19 cellular contexts compared by ENCODE assay signal in genomic region chr2:86053166-86053565, GRCh38. TPM values are rescaled to one million over a fixed set of nuclear protein-coding genes. Genes with fewer than 3 reads are reported as not detected.
A peak's percentile ranks its signal among the peaks of the same experiment; 100 is the strongest.
DNase-seq lines count a peak whose midpoint lies in the region; ATAC-seq, FAIRE-seq and TF ChIP-seq lines count a peak whose summit lies in the region.
"Had no signal": no experiment of that assay in that cellular context is flagged by ENCODE, and none has a peak within 500 bp of the region (broad histone marks: within the 10 kb centered on the region; RNA-seq: fewer than 3 reads in every experiment).

No MANE protein-coding gene starts in this region.

- no peak overlapping the region for H2BK5ac ChIP-seq in H9 (ENCODE audit: insufficient read length, low read length)

- H3K9me3 Mint-ChIP-seq in H9 (no peaks in the 10 kb centered on the region; a peak in 1 of 5 replicates), neural progenitor cell (no peaks in the 10 kb centered on the region)
- H3K9me3 Mint-ChIP-seq: CD14-positive monocyte; CD4-positive, alpha-beta memory T cell had no signal

- WGBS in H9 (ENCODE audit: extremely low coverage, insufficient read length, low lambda C conversion rate), result no CpG with 5 or more reads among the region's 4 CpGs
- WGBS in HepG2 (ENCODE audit: low lambda C conversion rate), result 97% methylated on average over 4 of the region's 4 CpGs

- H3K56ac ChIP-seq in H9 (ENCODE audit: insufficient read length, low read depth, low read length), result no peak overlapping the region

- no peak overlapping the region for H4K8ac ChIP-seq in H9 (replicated peaks; ENCODE audit: insufficient read length, low read depth, low read length)

- H3K27me3 ChIP-seq in H9 (ENCODE audit: insufficient read depth, low read length) (no peaks in the 10 kb centered on the region), neural progenitor cell (no peaks in the 10 kb centered on the region), HepG2 (ENCODE audit: control insufficient read depth in 1 of 2, insufficient read depth in 2 of 2, low read length in 2 of 2) (no peaks in the 10 kb centered on the region), gastrocnemius medialis (no peaks in the 10 kb centered on the region)
- H3K27me3 ChIP-seq: BLaER1 had no signal

- no peak overlapping the region for H3K18ac ChIP-seq in H9 (ENCODE audit: insufficient read length, low read depth, low read length)

- H3K4me1 ChIP-seq in H9 (ENCODE audit: insufficient read depth, low read length), result no peaks in the 10 kb centered on the region
- H3K4me1 ChIP-seq in neural progenitor cell, result no peaks in the 10 kb centered on the region
- 0 out of 2 replicates have a peak, but pooled peaks cover 6% of the 10 kb centered on the region for H3K4me1 ChIP-seq in HepG2 (ENCODE audit: insufficient read depth, low read length)
- H3K4me1 ChIP-seq in gastrocnemius medialis, result no peaks in the 10 kb centered on the region
- H3K4me1 ChIP-seq: BLaER1, HAP-1 had no signal

- intact Hi-C loops in HepG2 (cut with micrococcal nuclease; ENCODE audit: unreplicated experiment) (no loop called here), gastrocnemius medialis (cut with DNase I; ENCODE audit: low total_unique reads) (no loop called here)

- TF ChIP-seq CTCF in H9 (conservative IDR thresholded peaks at IDR 0.05) (no peak), neural progenitor cell (IDR thresholded peaks at IDR 0.05) (no peak), HepG2 (CRISPR knock-in tag; IDR thresholded peaks at IDR 0.05) (no peak), gastrocnemius medialis (IDR thresholded peaks at IDR 0.05 in 4 of 5, conservative IDR thresholded peaks at IDR 0.05 in 1 of 5) (no peak)

- in situ Hi-C loops in HepG2 (cut with HindIII; ENCODE audit: extremely low pct_ligation_motif_present, low pct_unique_long_range_greater_than_20kb) (no loop called here), gastrocnemius medialis (cut with MboI; ENCODE audit: low sequenced_read_pairs in 4 of 4) (no loop called here)

- no peaks in the 10 kb centered on the region for H3K27me3 Mint-ChIP-seq in H9 (ENCODE audit: low read depth)
- H3K27me3 Mint-ChIP-seq in neural progenitor cell (ENCODE audit: insufficient read depth, low read depth), result no peaks in the 10 kb centered on the region
- H3K27me3 Mint-ChIP-seq: CD4-positive, alpha-beta memory T cell had no signal

- FAIRE-seq in HepG2 (lab: Jason Lieb, UNC), result no peak
- FAIRE-seq: GM12892, GM18507, H1 had no signal

- TF ChIP-seq POLR2A in HepG2 (IDR thresholded peaks at IDR 0.05; ENCODE audit: insufficient read depth in 1 of 2, low read depth in 2 of 2, low read length in 2 of 2) (no peak), gastrocnemius medialis (IDR thresholded peaks at IDR 0.05) (no peak)

- peak overlapping the region in 1 of 3 experiments; percentile 48; a peak in 1 of 7 replicates for H3K27ac Mint-ChIP-seq in H9
- H3K27ac Mint-ChIP-seq in neural progenitor cell, result peak overlapping the region; percentile 50

- no peaks in the 10 kb centered on the region for H3K36me3 ChIP-seq in neural progenitor cell
- peaks cover 41 to 85% of the 10 kb centered on the region in 2 experiments for H3K36me3 ChIP-seq in HepG2 (replicated peaks in 1 of 2; ENCODE audit: control insufficient read depth in 1 of 2, insufficient read depth in 2 of 2, low read length in 2 of 2)
- H3K36me3 ChIP-seq in gastrocnemius medialis, result peaks cover 4 to 46% of the 10 kb centered on the region in 2 donors

- H2AFZ ChIP-seq in H9 (ENCODE audit: low read length) (no peak overlapping the region), neural progenitor cell (replicated peaks) (no peak overlapping the region), HepG2 (ENCODE audit: low read length) (no peak overlapping the region)

- H3K9me3 ChIP-seq in H9 (ENCODE audit: control insufficient read depth, low read depth, low read length), result no peaks in the 10 kb centered on the region
- no peaks in the 10 kb centered on the region for H3K9me3 ChIP-seq in neural progenitor cell (ENCODE audit: low read depth)
- no peaks in the 10 kb centered on the region for H3K9me3 ChIP-seq in HepG2 (ENCODE audit: low read length)
- H3K9me3 ChIP-seq in gastrocnemius medialis, result no peaks in the 10 kb centered on the region
- H3K9me3 ChIP-seq: BLaER1, HAP-1 had no signal

- no peak for TF ChIP-seq RAD21 in HepG2 (CRISPR knock-in tag; IDR thresholded peaks at IDR 0.05)

- CTCF ChIA-PET in HepG2 (lab: Yijun Ruan, JAX; ENCODE audit: low intra/inter-chr PET ratio, low total read pairs), result no interaction called here

- no peak overlapping the region for H2BK15ac ChIP-seq in H9 (ENCODE audit: low read depth, low read length)

- no peak overlapping the region for H3K4me3 Mint-ChIP-seq in H9
- H3K4me3 Mint-ChIP-seq in neural progenitor cell, result no peak overlapping the region
- H3K4me3 Mint-ChIP-seq: CD14-positive monocyte; CD4-positive, alpha-beta memory T cell had no signal

- POLR2A ChIA-PET in HepG2 (lab: Yijun Ruan, JAX), result no interaction called here

- H3K9ac ChIP-seq in H9 (ENCODE audit: extremely low read depth, insufficient read length, low read length), result no peak overlapping the region
- no peak overlapping the region for H3K9ac ChIP-seq in neural progenitor cell
- no peak overlapping the region for H3K9ac ChIP-seq in HepG2 (ENCODE audit: insufficient read depth, low read depth, low read length)
- H3K9ac ChIP-seq: BLaER1 had no signal

- peaks cover 30 to 88% (median 45%) of the 10 kb centered on the region in 3 experiments; a peak in 6 of 7 replicates for H3K36me3 Mint-ChIP-seq in H9 (ENCODE audit: insufficient read depth in 1 of 3, low read depth in 3 of 3)
- peaks cover 25% of the 10 kb centered on the region for H3K36me3 Mint-ChIP-seq in neural progenitor cell

- H3K79me2 ChIP-seq in H9 (ENCODE audit: insufficient read depth, low read length), result no peaks in the 10 kb centered on the region
- H3K79me2 ChIP-seq in neural progenitor cell (ENCODE audit: low read depth), result no peaks in the 10 kb centered on the region
- H3K79me2 ChIP-seq in HepG2 (ENCODE audit: insufficient read depth, low read length), result no peaks in the 10 kb centered on the region

- DNase-seq in activated CD8-positive, alpha-beta memory T cell treated with anti-CD3 and anti-CD28 coated beads for 24 hours, result peak; percentile 9
- no peak for DNase-seq in activated CD8-positive, alpha-beta memory T cell treated with anti-CD3 and anti-CD28 coated beads, Interleukin-2, amount 50 U/mL, for 4 hours
- DNase-seq in H9 (peak; percentile 5), islet precursor cell (peak; percentile 5), neural progenitor cell (ENCODE audit: low spot score) (no peak), GM19240 (ENCODE audit: insufficient read length, low spot score) (no peak), HepG2 (ENCODE audit: low spot score) (no peak), gastrocnemius medialis (no peak)
- DNase-seq: 8988T; CD4-positive, alpha-beta memory T cell; DMS153; DMS79; GDM1 had no signal

- no peak overlapping the region for H4K91ac ChIP-seq in H9 (ENCODE audit: insufficient read length, low read depth, low read length)

- H3T11ph ChIP-seq in H9 (ENCODE audit: low read length), result no peak overlapping the region

- no peaks in the 10 kb centered on the region for H3K79me1 ChIP-seq in H9 (ENCODE audit: insufficient read depth, low read depth, low read length, poor library complexity, severe bottlenecking)

- no peak overlapping the region for H4K5ac ChIP-seq in H9 (ENCODE audit: insufficient read length, low read depth, low read length)

- no peaks in the 10 kb centered on the region for H3F3A ChIP-seq in neural progenitor cell (ENCODE audit: low read depth)

- BruUV-seq in HepG2 (replicated peaks; lab: Mats Ljungman, UMichigan), result no TSS peak

- no peak overlapping the region for H3K4me2 ChIP-seq in H9 (ENCODE audit: insufficient read depth, insufficient read length, low read length)
- H3K4me2 ChIP-seq in neural progenitor cell, result no peak overlapping the region
- H3K4me2 ChIP-seq in HepG2 (ENCODE audit: low read depth, low read length), result no peak overlapping the region
- H3K4me2 ChIP-seq: BLaER1 had no signal

- no peak overlapping the region for H2AK5ac ChIP-seq in H9 (ENCODE audit: insufficient read length, low read length)

- H3K23ac ChIP-seq in H9 (ENCODE audit: insufficient read length, low read depth, low read length), result no peak overlapping the region

- no peaks in the 10 kb centered on the region for H4K20me1 ChIP-seq in H9 (ENCODE audit: control insufficient read depth, insufficient read depth, insufficient read length)
- H4K20me1 ChIP-seq in neural progenitor cell (ENCODE audit: low read depth), result no peaks in the 10 kb centered on the region
- no peaks in the 10 kb centered on the region for H4K20me1 ChIP-seq in HepG2 (ENCODE audit: insufficient read depth, low read length)

- H3K27ac ChIP-seq in H9 (ENCODE audit: insufficient read length, low read depth, low read length) (no peak overlapping the region), neural progenitor cell (no peak overlapping the region), HepG2 (ENCODE audit: extremely low read length, insufficient read depth, low read length) (no peak overlapping the region), gastrocnemius medialis (no peak overlapping the region)
- H3K27ac ChIP-seq: BLaER1 had no signal

- ATAC-seq in HepG2 (no peak), gastrocnemius medialis (no peak)

- H2BK20ac ChIP-seq in H9 (ENCODE audit: low read depth, low read length, poor library complexity, severe bottlenecking), result no peak overlapping the region

- no peak overlapping the region for H2BK12ac ChIP-seq in H9 (ENCODE audit: insufficient read length, low read depth, low read length)

- no peaks in the 10 kb centered on the region for H3K23me2 ChIP-seq in H9 (ENCODE audit: insufficient read length, low read depth, low read length, poor library complexity, severe bottlenecking)

- H3K4me3 ChIP-seq in neural progenitor cell, result no peak overlapping the region
- no peak overlapping the region for H3K4me3 ChIP-seq in HepG2 (replicated peaks in 1 of 3; ENCODE audit: insufficient read depth in 1 of 3, low read depth in 2 of 3, low read length in 3 of 3)
- H3K4me3 ChIP-seq in gastrocnemius medialis, result no peak overlapping the region
- H3K4me3 ChIP-seq: BLaER1, HAP-1 had no signal

- H2BK120ac ChIP-seq in H9 (ENCODE audit: low read depth, low read length, poor library complexity, severe bottlenecking), result no peak overlapping the region

- TF ChIP-seq EP300 in HepG2 (IDR thresholded peaks at IDR 0.05; ENCODE audit: low read depth in 2 of 2, low read length in 2 of 2), result no peak
- no peak for TF ChIP-seq EP300 in HepG2 (CRISPR knock-in tag; IDR thresholded peaks at IDR 0.05; ENCODE audit: borderline replicate concordance)

- no peak overlapping the region for H3K14ac ChIP-seq in H9 (ENCODE audit: insufficient read depth, low read length)

- H3K4me1 Mint-ChIP-seq in H9, result no peaks in the 10 kb centered on the region
- no peaks in the 10 kb centered on the region for H3K4me1 Mint-ChIP-seq in neural progenitor cell

- H3K4ac ChIP-seq in H9 (ENCODE audit: low read depth, low read length), result no peak overlapping the region

RNA-seq across cellular contexts. Expression of gene POLR1A, which starts 52.5 kb away (rescaled TPM):
- total RNA-seq in H9 (2021) (54.6 and 62.7 TPM in 2 replicates), neural progenitor cell (ENCODE audit: low replicate concordance) (23.8 and 25.4 TPM in 2 replicates), HepG2 (2016; rRNA removed; fragmentation: Illumina TruSeq; extraction: Trizol) (39.9 and 61.1 TPM in 2 replicates), gastrocnemius medialis (10 to 100 TPM; 20.1 to 31.7 (median 29.4) TPM)
- total RNA-seq in HepG2 (2016; cell fraction: cytosol; rRNA removed; fragmentation: Illumina TruSeq; extraction: Trizol; ENCODE audit: low read depth), result 4.1 and 4.4 TPM in 2 replicates
- total RNA-seq in HepG2 (2016; cell fraction: insoluble cytoplasmic fraction; rRNA removed; fragmentation: Illumina TruSeq; extraction: Trizol), result 41.0 and 46.9 TPM in 2 replicates
- total RNA-seq in HepG2 (2016; cell fraction: membrane; rRNA removed; fragmentation: Illumina TruSeq; extraction: Trizol), result 11.5 and 14.0 TPM in 2 replicates
- 44.7 and 47.5 TPM in 2 replicates for total RNA-seq in HepG2 (2016; cell fraction: nucleus; rRNA removed; fragmentation: Illumina TruSeq; extraction: Trizol)
- 6.5 and 7.2 TPM in 2 replicates for polyA plus RNA-seq in HepG2 (2011; rRNA removed)
- 4.2 and 4.6 TPM in 2 replicates for polyA plus RNA-seq in HepG2 (2011; cell fraction: cytosol; rRNA removed)
- polyA plus RNA-seq in HepG2 (2011; cell fraction: nucleus; rRNA removed), result 13.7 and 16.1 TPM in 2 replicates
- 13.5 and 22.6 TPM in 2 replicates for polyA plus RNA-seq in HepG2 (2012)
- 1.0 TPM in 2 replicates for polyA plus RNA-seq in HepG2 (2016; cell fraction: cytosol; fragmentation: Illumina TruSeq; extraction: Trizol; ENCODE audit: low read depth)
- polyA plus RNA-seq in HepG2 (2016; cell fraction: insoluble cytoplasmic fraction; fragmentation: Illumina TruSeq; extraction: Trizol; ENCODE audit: low read depth), result 14.6 and 20.3 TPM in 2 replicates
- 2.5 and 3.0 TPM in 2 replicates for polyA plus RNA-seq in HepG2 (2016; cell fraction: membrane; fragmentation: Illumina TruSeq; extraction: Trizol; ENCODE audit: low read depth)
- polyA plus RNA-seq in HepG2 (2016; cell fraction: nucleus; fragmentation: Illumina TruSeq; extraction: Trizol; ENCODE audit: insufficient read depth, low read depth), result 26.2 and 30.4 TPM in 2 replicates
- polyA minus RNA-seq in HepG2 (2011; rRNA and poly(A)+ RNA removed; ENCODE audit: low replicate concordance), result 21.9 and 31.1 TPM in 2 replicates
- 18.7 and 22.5 TPM in 2 replicates for polyA minus RNA-seq in HepG2 (2011; cell fraction: cytosol; rRNA and poly(A)+ RNA removed)
- polyA minus RNA-seq in HepG2 (2011; cell fraction: nucleus; rRNA and poly(A)+ RNA removed), result 50.6 and 72.4 TPM in 2 replicates

RNA-seq across cellular contexts. Expression of gene PTCD3, which starts 52.9 kb away (rescaled TPM):
- 161 and 180 TPM in 2 replicates for total RNA-seq in H9 (2021)
- total RNA-seq in neural progenitor cell (ENCODE audit: low replicate concordance), result 195 and 269 TPM in 2 replicates
- 309 and 342 TPM in 2 replicates for total RNA-seq in HepG2 (2016; rRNA removed; fragmentation: Illumina TruSeq; extraction: Trizol)
- total RNA-seq in HepG2 (2016; cell fraction: cytosol; rRNA removed; fragmentation: Illumina TruSeq; extraction: Trizol; ENCODE audit: low read depth), result 71.6 and 79.2 TPM in 2 replicates
- total RNA-seq in HepG2 (2016; cell fraction: insoluble cytoplasmic fraction; rRNA removed; fragmentation: Illumina TruSeq; extraction: Trizol), result 310 TPM in 2 replicates
- 58.3 and 77.0 TPM in 2 replicates for total RNA-seq in HepG2 (2016; cell fraction: membrane; rRNA removed; fragmentation: Illumina TruSeq; extraction: Trizol)
- 445 and 480 TPM in 2 replicates for total RNA-seq in HepG2 (2016; cell fraction: nucleus; rRNA removed; fragmentation: Illumina TruSeq; extraction: Trizol)
- 98.5 and 124 TPM in 2 replicates for polyA plus RNA-seq in HepG2 (2011; rRNA removed)
- 24.5 and 34.9 TPM in 2 replicates for polyA plus RNA-seq in HepG2 (2011; cell fraction: cytosol; rRNA removed)
- polyA plus RNA-seq in HepG2 (2011; cell fraction: nucleus; rRNA removed), result 236 and 278 TPM in 2 replicates
- 66.3 and 99.3 TPM in 2 replicates for polyA plus RNA-seq in HepG2 (2012)
- polyA plus RNA-seq in HepG2 (2016; cell fraction: cytosol; fragmentation: Illumina TruSeq; extraction: Trizol; ENCODE audit: low read depth), result 8.5 and 10.5 TPM in 2 replicates
- polyA plus RNA-seq in HepG2 (2016; cell fraction: insoluble cytoplasmic fraction; fragmentation: Illumina TruSeq; extraction: Trizol; ENCODE audit: low read depth), result 166 and 170 TPM in 2 replicates
- 10.8 and 14.6 TPM in 2 replicates for polyA plus RNA-seq in HepG2 (2016; cell fraction: membrane; fragmentation: Illumina TruSeq; extraction: Trizol; ENCODE audit: low read depth)
- polyA plus RNA-seq in HepG2 (2016; cell fraction: nucleus; fragmentation: Illumina TruSeq; extraction: Trizol; ENCODE audit: insufficient read depth, low read depth), result 350 and 370 TPM in 2 replicates
- 87.7 and 177 TPM in 2 replicates for polyA minus RNA-seq in HepG2 (2011; rRNA and poly(A)+ RNA removed; ENCODE audit: low replicate concordance)
- polyA minus RNA-seq in HepG2 (2011; cell fraction: cytosol; rRNA and poly(A)+ RNA removed), result 91.6 and 159 TPM in 2 replicates
- polyA minus RNA-seq in HepG2 (2011; cell fraction: nucleus; rRNA and poly(A)+ RNA removed), result 941 and 2,119 TPM in 2 replicates
- 100 to 1,000 TPM in 1 of 4 donors, 10 to 100 TPM in 3; 55.5 to 111 (median 68.2) TPM for total RNA-seq in gastrocnemius medialis

Comparison
In these comparisons a context has a peak if more than half of its experiments do, and no peak if none do; other contexts are left out.
1. DNase-seq: peak in activated CD8-positive, alpha-beta memory T cell treated with anti-CD3 and anti-CD28 coated beads for 24 hours (single experiment), H9 (single experiment) and islet precursor cell (single experiment); none in activated CD8-positive, alpha-beta memory T cell treated with anti-CD3 and anti-CD28 coated beads, Interleukin-2, amount 50 U/mL, for 4 hours (single experiment), neural progenitor cell (single experiment), GM19240 (single experiment), HepG2 (single experiment) and gastrocnemius medialis (0 of 2).